In the genomic region with DNA sequence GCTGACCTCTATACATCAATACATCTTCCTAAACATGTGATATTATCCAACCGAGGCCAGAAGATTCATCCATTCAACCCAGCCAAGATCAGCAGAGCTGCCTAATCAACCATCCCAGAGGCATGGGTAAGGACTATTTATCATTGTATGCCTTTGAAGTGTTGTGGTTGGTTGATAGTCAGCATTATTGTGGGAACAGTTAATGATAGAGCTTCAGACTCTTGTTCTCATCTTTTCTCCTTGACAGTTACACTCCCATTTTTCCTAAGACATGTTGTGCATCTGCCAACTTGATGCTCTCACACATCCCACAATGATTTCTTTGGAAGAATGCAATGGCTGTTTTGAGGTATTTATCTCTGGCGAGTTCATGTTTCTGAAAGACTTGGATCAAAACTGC, we compare ENCODE assay signal across 20 cellular contexts. TPM values are rescaled to one million over a fixed set of nuclear protein-coding genes. Genes with fewer than 3 reads are reported as not detected.
"Had no signal": no experiment of that assay in that cellular context is flagged by ENCODE, and none has a peak within 500 bp of the region (broad histone marks: within the 10 kb centered on the region; RNA-seq: fewer than 3 reads in every experiment).

No MANE protein-coding gene starts in this region.

- H3K27me3 ChIP-seq: esophagus muscularis mucosa, heart left ventricle, suprapubic skin, thyroid gland had no signal

- H3K27ac ChIP-seq: epithelial cell of prostate, heart left ventricle, psoas muscle, suprapubic skin, thyroid gland had no signal

- H3K9me3 ChIP-seq: psoas muscle, suprapubic skin, thyroid gland had no signal

- H3K36me3 ChIP-seq: esophagus muscularis mucosa, heart left ventricle, suprapubic skin, thyroid gland had no signal

- FAIRE-seq: endometrium, frontal cortex, islet of Langerhans, small intestine, urothelium cell line had no signal

- H3K4me1 ChIP-seq: psoas muscle, suprapubic skin had no signal

- ATAC-seq: heart left ventricle, natural killer cell, psoas muscle had no signal

- DNase-seq: effector memory CD4-positive, alpha-beta T cell; heart left ventricle; hypothalamus; kidney glomerular epithelial cell; mammary epithelial cell; natural killer cell; occipital lobe; psoas muscle; small intestine; stimulated activated CD4-positive, alpha-beta T cell treated with anti-CD3 and anti-CD28 coated beads, Interleukin-12 subunit alpha, Interleukin-12 subunit beta, amount 100 ng/mL, for 4 hours; stimulated activated CD4-positive, alpha-beta T cell treated with anti-CD3 and anti-CD28 coated beads, Interleukin-2, amount 100 ng/mL, for 48 hours; stimulated activated naive CD4-positive, alpha-beta T cell treated with Interleukin-2 at 50 U/mL for 16 hours; thyroid gland had no signal

- H3K4me3 ChIP-seq: esophagus muscularis mucosa, heart left ventricle, psoas muscle, suprapubic skin, thyroid gland had no signal

RNA-seq across cellular contexts. Expression of gene MDH1B, which starts 55.6 kb away (rescaled TPM):
- total RNA-seq: natural killer cell had no signal
